9 cellular contexts compared by ENCODE assay signal in the genomic region with DNA sequence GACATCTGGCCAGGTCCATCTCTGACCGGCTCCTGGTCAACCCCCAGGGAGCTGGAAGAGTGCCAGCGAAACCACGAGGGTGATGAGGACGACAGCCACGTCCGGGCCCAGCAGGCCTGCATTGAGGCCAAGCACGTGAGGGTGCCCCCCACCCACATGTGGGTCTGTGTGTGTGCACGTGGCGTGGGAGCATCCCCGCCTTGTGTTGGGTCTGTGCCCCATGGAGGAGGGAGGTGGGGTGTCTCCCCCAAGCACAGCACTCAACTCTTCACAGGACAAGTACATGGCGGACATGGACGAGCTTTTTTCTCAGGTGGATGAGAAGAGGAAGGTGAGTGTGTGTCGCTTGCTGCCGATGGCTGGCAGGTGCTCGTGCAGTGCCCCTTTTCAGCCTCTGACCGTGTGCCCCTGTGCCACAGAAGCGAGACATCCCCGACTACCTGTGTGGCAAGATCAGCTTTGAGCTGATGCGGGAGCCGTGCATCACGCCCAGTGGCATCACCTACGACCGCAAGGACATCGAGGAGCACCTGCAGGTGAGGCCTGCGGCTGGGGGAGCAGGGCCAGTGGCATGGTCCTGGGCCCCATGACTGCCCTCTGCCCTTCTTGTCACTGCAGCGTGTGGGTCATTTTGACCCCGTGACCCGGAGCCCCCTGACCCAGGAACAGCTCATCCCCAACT. TPM values are rescaled to one million over a fixed set of nuclear protein-coding genes. Genes with fewer than 3 reads are reported as not detected.
DNase-seq lines count a peak whose midpoint lies in the region; ATAC-seq and TF ChIP-seq lines count a peak whose summit lies in the region.
"Had no signal": no experiment of that assay in that cellular context is flagged by ENCODE, and none has a peak within 500 bp of the region (broad histone marks: within the 10 kb centered on the region; RNA-seq: fewer than 3 reads in every experiment).

No MANE protein-coding gene starts in this region.

- POLR2A ChIA-PET in AG04450 (lab: Yijun Ruan, JAX): no interaction called here
- POLR2A ChIA-PET in activated naive CD8-positive, alpha-beta T cell treated with anti-CD3 and anti-CD28 coated beads, Interleukin-2, amount 10 ng/mL, durations not matched to agents 7 days and 5 days (lab: Charles Lee): interaction anchor here (2.2 to 4.4 kb wide), 3 partner anchors 8 to 46 kb away, joined by 10 to 37 read pairs (median 10); partner anchors contain the start of genes METTL26 and WDR24

- no peak for TF ChIP-seq CTCF in AG04450 (IDR thresholded peaks at IDR 0.05; ENCODE audit: low read depth, low read length)
- no peak for TF ChIP-seq CTCF in HFFc6 (IDR thresholded peaks at IDR 0.05)
- no peak for TF ChIP-seq CTCF in Peyer's patch (IDR thresholded peaks at IDR 0.05)

- H3K27me3 ChIP-seq in AG04450 (ENCODE audit: control insufficient read depth, insufficient read depth, low read length) (no peaks in the 10 kb centered on the region), Peyer's patch (no peaks in the 10 kb centered on the region)

- H3K27ac Mint-ChIP-seq in HFFc6 (peak overlapping the region; percentile 31; the same call in 1 of the 2 replicates), memory B cell (no peak overlapping the region)
- H3K27ac Mint-ChIP-seq in activated naive CD8-positive, alpha-beta T cell treated with anti-CD3 and anti-CD28 coated beads, Interleukin-2, amount 10 ng/mL, durations not matched to agents 7 days and 5 days: peak overlapping the region; percentile 12

- CTCF ChIA-PET in AG04450 (lab: Charles Lee): interaction anchor here (1.3 kb wide), 1 partner anchor 14 kb away, joined by 5 read pairs; the partner anchor contains the start of gene RHOT2

- H3K4me1 Mint-ChIP-seq in HFFc6 (ENCODE audit: low read depth) (peaks cover 14% of the 10 kb centered on the region), memory B cell (peaks cover 11% of the 10 kb centered on the region)
- peaks cover 17% of the 10 kb centered on the region for H3K4me1 Mint-ChIP-seq in activated naive CD8-positive, alpha-beta T cell treated with anti-CD3 and anti-CD28 coated beads, Interleukin-2, amount 10 ng/mL, durations not matched to agents 7 days and 5 days

- H3K9me3 ChIP-seq in AG04450 (ENCODE audit: control insufficient read depth, insufficient read depth, low read length): peaks cover 16% of the 10 kb centered on the region; the same call in 1 of the 2 replicates
- no peaks in the 10 kb centered on the region for H3K9me3 ChIP-seq in Peyer's patch

- H3K36me3 Mint-ChIP-seq in HFFc6 (ENCODE audit: low read depth) (peaks cover 20% of the 10 kb centered on the region), memory B cell (peaks cover 4% of the 10 kb centered on the region)
- peaks cover 5% of the 10 kb centered on the region for H3K36me3 Mint-ChIP-seq in activated naive CD8-positive, alpha-beta T cell treated with anti-CD3 and anti-CD28 coated beads, Interleukin-2, amount 10 ng/mL, durations not matched to agents 7 days and 5 days

- peaks cover 5% of the 10 kb centered on the region; the same call in 1 of the 2 replicates for H3K27me3 Mint-ChIP-seq in HFFc6 (ENCODE audit: insufficient read depth)
- H3K27me3 Mint-ChIP-seq in activated naive CD8-positive, alpha-beta T cell treated with anti-CD3 and anti-CD28 coated beads, Interleukin-2, amount 10 ng/mL, durations not matched to agents 7 days and 5 days: peaks cover 2% of the 10 kb centered on the region
- H3K27me3 Mint-ChIP-seq in memory B cell: peaks cover 1% of the 10 kb centered on the region

- H3K27ac ChIP-seq in AG04450 (ENCODE audit: low read depth, low read length) (no peak overlapping the region), Peyer's patch (no peak overlapping the region)

- peaks cover 4 to 51% (median 36%) of the 10 kb centered on the region in 4 donors for H3K4me1 ChIP-seq in Peyer's patch

- no peak for DNase-seq in AG04450 (ENCODE audit: low read depth, low spot score)
- no peak for DNase-seq in HFFc6
- DNase-seq in activated naive CD8-positive, alpha-beta T cell treated with anti-CD3 and anti-CD28 coated beads, Interleukin-2, amount 10 ng/mL, durations not matched to agents 7 days and 5 days: no peak
- no peak for DNase-seq in memory B cell (ENCODE audit: low spot score in 2 of 2)
- DNase-seq in Peyer's patch: no peak
- no peak for DNase-seq in NCI-H2227 treated with DMSO at 0.1 percent for 48 hours (lab: John Stamatoyannopoulos, UW)
- no peak for DNase-seq in left lobe of liver (ENCODE audit: low spot score)
- DNase-seq in pons (ENCODE audit: low spot score): no peak
- DNase-seq: stimulated activated CD4-positive, alpha-beta T cell treated with anti-CD3 and anti-CD28 coated beads, Interleukin-4, amount 100 ng/mL, for 24 hours had no signal

- H3K4me3 ChIP-seq in AG04450 (ENCODE audit: low read depth, low read length) (peak overlapping the region; percentile 73), Peyer's patch (no peak overlapping the region)

- H3K4me3 Mint-ChIP-seq in HFFc6: peak overlapping the region; percentile 90
- H3K4me3 Mint-ChIP-seq in activated naive CD8-positive, alpha-beta T cell treated with anti-CD3 and anti-CD28 coated beads, Interleukin-2, amount 10 ng/mL, durations not matched to agents 7 days and 5 days: peak overlapping the region; percentile 74
- H3K4me3 Mint-ChIP-seq in memory B cell: peak overlapping the region; percentile 63

- no peak for TF ChIP-seq POLR2A in Peyer's patch (IDR thresholded peaks at IDR 0.05)

- H3K36me3 ChIP-seq in Peyer's patch: peaks cover 0 to 27% (median 0%) of the 10 kb centered on the region in 3 donors

- no peaks in the 10 kb centered on the region for H3K9me3 Mint-ChIP-seq in HFFc6
- H3K9me3 Mint-ChIP-seq in activated naive CD8-positive, alpha-beta T cell treated with anti-CD3 and anti-CD28 coated beads, Interleukin-2, amount 10 ng/mL, durations not matched to agents 7 days and 5 days: no peaks in the 10 kb centered on the region
- no peaks in the 10 kb centered on the region for H3K9me3 Mint-ChIP-seq in memory B cell

- ATAC-seq in activated naive CD8-positive, alpha-beta T cell treated with anti-CD3 and anti-CD28 coated beads, Interleukin-2, amount 10 ng/mL, durations not matched to agents 7 days and 5 days (ENCODE audit: low read depth): no peak
- ATAC-seq in memory B cell (ENCODE audit: low read depth) (no peak), left lobe of liver (no peak)

RNA-seq across cellular contexts. Expression of gene STUB1, which starts 1.7 kb away (rescaled TPM):
- polyA plus RNA-seq in AG04450 (2011; rRNA removed): 88.8 and 109 TPM in 2 replicates
- polyA minus RNA-seq in AG04450 (2011; rRNA and poly(A)+ RNA removed): 25.4 and 34.7 TPM in 2 replicates
- 100 to 1,000 TPM; 128 to 161 (median 141) TPM for total RNA-seq in HFFc6 (2021; fragmentation: NEBNext Ultra II Directional; extraction: Animal tissue kit (Norgen Biotek cat#: 25700))
- 10 to 100 TPM; 74.3 to 93.3 TPM for total RNA-seq in activated naive CD8-positive, alpha-beta T cell treated with anti-CD3 and anti-CD28 coated beads, Interleukin-2, amount 10 ng/mL, durations not matched to agents 7 days and 5 days
- total RNA-seq in Peyer's patch: 100 to 1,000 TPM in 3 of 4 donors, 10 to 100 TPM in 1; 96.0 to 291 (median 107) TPM
- total RNA-seq in left lobe of liver: 56.2 TPM

RNA-seq across cellular contexts. Expression of gene JMJD8, which starts 2.2 kb away (rescaled TPM):
- polyA plus RNA-seq in AG04450 (2011; rRNA removed): 33.1 and 51.4 TPM in 2 replicates
- 15.5 and 22.8 TPM in 2 replicates for polyA minus RNA-seq in AG04450 (2011; rRNA and poly(A)+ RNA removed)
- 10 to 100 TPM in 2 of 6 experiments, 1 to 10 TPM in 4; 7.6 to 10.6 (median 9.3) TPM for total RNA-seq in HFFc6 (2021; fragmentation: NEBNext Ultra II Directional; extraction: Animal tissue kit (Norgen Biotek cat#: 25700))
- 10 to 100 TPM; 34.0 to 38.3 TPM for total RNA-seq in activated naive CD8-positive, alpha-beta T cell treated with anti-CD3 and anti-CD28 coated beads, Interleukin-2, amount 10 ng/mL, durations not matched to agents 7 days and 5 days
- total RNA-seq in Peyer's patch: 10 to 100 TPM; 45.6 to 56.1 (median 51.9) TPM
- 40.5 TPM for total RNA-seq in left lobe of liver

RNA-seq across cellular contexts. Expression of gene RHBDL1, which starts 6.4 kb away (rescaled TPM):
- 1.5 and 1.7 TPM in 2 replicates for polyA plus RNA-seq in AG04450 (2011; rRNA removed)
- 0.23 and 0.35 TPM in 2 replicates for polyA minus RNA-seq in AG04450 (2011; rRNA and poly(A)+ RNA removed)
- 1 to 10 TPM; 1.4 to 2.3 (median 1.7) TPM for total RNA-seq in HFFc6 (2021; fragmentation: NEBNext Ultra II Directional; extraction: Animal tissue kit (Norgen Biotek cat#: 25700))
- total RNA-seq in activated naive CD8-positive, alpha-beta T cell treated with anti-CD3 and anti-CD28 coated beads, Interleukin-2, amount 10 ng/mL, durations not matched to agents 7 days and 5 days: 1 to 10 TPM; 1.1 to 1.7 TPM
- total RNA-seq in Peyer's patch: 10 to 100 TPM in 2 of 4 donors, 1 to 10 TPM in 2; 4.1 to 13.6 (median 9.9) TPM
- 1.1 TPM for total RNA-seq in left lobe of liver

RNA-seq across cellular contexts. Expression of gene WDR24, which starts 8.3 kb away (rescaled TPM):
- 2.0 and 3.6 TPM in 2 replicates for polyA plus RNA-seq in AG04450 (2011; rRNA removed)
- polyA minus RNA-seq in AG04450 (2011; rRNA and poly(A)+ RNA removed): 2.3 and 2.7 TPM in 2 replicates
- 1 to 10 TPM; 8.1 to 9.9 (median 8.7) TPM for total RNA-seq in HFFc6 (2021; fragmentation: NEBNext Ultra II Directional; extraction: Animal tissue kit (Norgen Biotek cat#: 25700))
- 10 to 100 TPM; 18.7 to 20.3 TPM for total RNA-seq in activated naive CD8-positive, alpha-beta T cell treated with anti-CD3 and anti-CD28 coated beads, Interleukin-2, amount 10 ng/mL, durations not matched to agents 7 days and 5 days
- total RNA-seq in Peyer's patch: 10 to 100 TPM in 3 of 4 donors, 1 to 10 TPM in 1; 8.3 to 20.4 (median 15.4) TPM
- total RNA-seq in left lobe of liver: 12.2 TPM

RNA-seq across cellular contexts. Expression of gene RHOT2, which starts 14.0 kb away (rescaled TPM):
- polyA plus RNA-seq in AG04450 (2011; rRNA removed): 38.0 and 53.3 TPM in 2 replicates
- 28.1 and 42.2 TPM in 2 replicates for polyA minus RNA-seq in AG04450 (2011; rRNA and poly(A)+ RNA removed)
- 10 to 100 TPM; 73.9 to 93.4 (median 84.8) TPM for total RNA-seq in HFFc6 (2021; fragmentation: NEBNext Ultra II Directional; extraction: Animal tissue kit (Norgen Biotek cat#: 25700))
- total RNA-seq in activated naive CD8-positive, alpha-beta T cell treated with anti-CD3 and anti-CD28 coated beads, Interleukin-2, amount 10 ng/mL, durations not matched to agents 7 days and 5 days: 100 to 1,000 TPM; 173 to 183 TPM
- total RNA-seq in Peyer's patch (100 to 1,000 TPM; 110 to 416 (median 239) TPM), left lobe of liver (57.9 TPM)
